Comparison of ENCODE assay signal across 2 cellular contexts in genomic region chr22:45710469-45710868, GRCh38.
TF ChIP-seq lines count a peak whose summit lies in the region.

No MANE protein-coding gene starts in this region.

TF ChIP-seq in SK-N-SH, 30 proteins besides CTCF, POLR2A, EP300 and RAD21 (continued from another document):
- TF ChIP-seq POLR2AphosphoS5 (IDR thresholded peaks at IDR 0.05; ENCODE audit: low read depth, low read length) (no peak), PBX3 (IDR thresholded peaks at IDR 0.05) (no peak), NRF1 (IDR thresholded peaks at IDR 0.05; ENCODE audit: low read depth, low read length) (no peak), SIN3A (IDR thresholded peaks at IDR 0.05; ENCODE audit: borderline replicate concordance, low read depth, low read length) (no peak), JUND (IDR thresholded peaks at IDR 0.05) (no peak), ELF1 (IDR thresholded peaks at IDR 0.05) (no peak), RFX5 (IDR thresholded peaks at IDR 0.05; ENCODE audit: low read length) (no peak)

TF ChIP-seq in SK-N-SH treated with all-trans-retinoic acid at 6 μM for 48 hours, 23 proteins besides CTCF, POLR2A, EP300 and RAD21 (continued from another document):
- TF ChIP-seq POU6F1 (CRISPR knock-in tag; IDR thresholded peaks at IDR 0.05; ENCODE audit: borderline replicate concordance, low read depth) = no peak
- TF ChIP-seq OSR1 (CRISPR knock-in tag; IDR thresholded peaks at IDR 0.05) = no peak
- no peak for TF ChIP-seq RARB (CRISPR knock-in tag; IDR thresholded peaks at IDR 0.05)
- TF ChIP-seq ARNTL (CRISPR knock-in tag; IDR thresholded peaks at IDR 0.05; ENCODE audit: borderline replicate concordance, low read depth) = no peak
- TF ChIP-seq ISL1 (CRISPR knock-in tag; IDR thresholded peaks at IDR 0.05) = no peak
